ENCODE assay signal across 7 cellular contexts in genomic region chr1:39105841-39106765, GRCh38.
A peak's percentile ranks its signal among the peaks of the same experiment; 100 is the strongest.
DNase-seq lines count a peak whose midpoint lies in the region; ATAC-seq and TF ChIP-seq lines count a peak whose summit lies in the region.

No MANE protein-coding gene starts in this region.

- peak overlapping the region; percentile 93 for H3K27ac ChIP-seq in RWPE1
- peak overlapping the region; percentile 43 for H3K27ac ChIP-seq in iPS-20b (ENCODE audit: low read length)
- peak overlapping the region; percentile 91 for H3K27ac ChIP-seq in skeletal muscle tissue (ENCODE audit: low read depth, low read length)

- POLR2A ChIA-PET in RWPE1 (lab: Yijun Ruan, JAX; ENCODE audit: low non-redundant PET), result interaction anchor here (1.1 to 1.7 kb wide), 2 partner anchors 27 to 37 kb away, joined by 3 to 7 read pairs; no protein-coding TSS in a partner anchor

- H3K36me3 ChIP-seq in iPS-20b (ENCODE audit: insufficient read depth, low read depth, low read length) (no peaks in the 10 kb centered on the region), skeletal muscle tissue (ENCODE audit: control insufficient read depth in 3 of 3, insufficient read depth in 3 of 3, low read length in 3 of 3) (no peaks in the 10 kb centered on the region)

- no peak for TF ChIP-seq CTCF in RWPE1 (conservative IDR thresholded peaks at IDR 0.05; ENCODE audit: low read depth)

- peaks cover 4% of the 10 kb centered on the region; the same call in 1 of the 2 replicates for H3K27me3 ChIP-seq in iPS-20b (ENCODE audit: insufficient read depth, low read length)
- H3K27me3 ChIP-seq in skeletal muscle tissue (ENCODE audit: control insufficient read depth in 3 of 3, insufficient read depth in 3 of 3, low read length in 3 of 3), result no peaks in the 10 kb centered on the region

- CTCF ChIA-PET in RWPE1 (lab: Yijun Ruan, JAX), result interaction anchor here (0.6 to 3.4 kb wide), 3 partner anchors 9 to 86 kb away, joined by 3 to 32 read pairs (median 3); no protein-coding TSS in a partner anchor

- peak overlapping the region; percentile 88 for H3K4me3 ChIP-seq in iPS-20b (ENCODE audit: low read length)
- H3K4me3 ChIP-seq in skeletal muscle tissue (ENCODE audit: low read length in 3 of 3), result peak overlapping the region; percentile 74 to 86 (median 83)

- H3K9ac ChIP-seq in iPS-20b (ENCODE audit: low read depth, low read length), result peak overlapping the region; percentile 91
- peak overlapping the region; percentile 83 to 91 (median 90) for H3K9ac ChIP-seq in skeletal muscle tissue (ENCODE audit: low read depth in 1 of 3, low read length in 3 of 3)

- H3K9me3 ChIP-seq in iPS-20b (ENCODE audit: insufficient read depth, low read depth, low read length), result no peaks in the 10 kb centered on the region
- no peaks in the 10 kb centered on the region for H3K9me3 ChIP-seq in skeletal muscle tissue (ENCODE audit: control insufficient read depth in 3 of 3, low read length in 3 of 3)

- peak; percentile 41 for DNase-seq in RWPE1 (ENCODE audit: low spot score)
- peak; percentile 70 for DNase-seq in astrocyte of the hippocampus (ENCODE audit: low read depth, low spot score)

- peak; percentile 26 for ATAC-seq in GM18502 (IDR thresholded peaks at IDR 0.05; ENCODE audit: poor library complexity, unreplicated experiment)
- ATAC-seq in HG02885 (IDR thresholded peaks at IDR 0.05; ENCODE audit: poor library complexity, unreplicated experiment), result peak; percentile 25
- ATAC-seq in HG02840 (IDR thresholded peaks at IDR 0.05; ENCODE audit: low FRiP score, unreplicated experiment), result no peak

- H3K4me1 ChIP-seq in iPS-20b (ENCODE audit: insufficient read depth, low read length) (peaks cover 45% of the 10 kb centered on the region), skeletal muscle tissue (ENCODE audit: control insufficient read depth in 3 of 3, insufficient read depth in 3 of 3, low read length in 3 of 3) (peaks cover 33 to 67% (median 43%) of the 10 kb centered on the region in 3 donors)

Comparison
In these comparisons a context has a peak if more than half of its experiments do, and no peak if none do; other contexts are left out.
1. H3K27ac ChIP-seq: peak in every context shown above with its lines; median percentile 93 in RWPE1; 91 in skeletal muscle tissue; 43 in iPS-20b.